ENCODE assay signal across 9 cellular contexts in genomic region chr12:128914908-128915563, GRCh38.
DNase-seq lines count a peak whose midpoint lies in the region; ATAC-seq and TF ChIP-seq lines count a peak whose summit lies in the region.
"Had no signal": no experiment of that assay in that cellular context is flagged by ENCODE, and none has a peak within 500 bp of the region (broad histone marks: within the 10 kb centered on the region; RNA-seq: fewer than 3 reads in every experiment).

No MANE protein-coding gene starts in this region.

- peaks cover 24% of the 10 kb centered on the region for H3K4me1 Mint-ChIP-seq in activated CD8-positive, alpha-beta T cell treated with anti-CD3 and anti-CD28 coated beads, Interleukin-2, amount 10 ng/mL, durations not matched to agents 7 days and 5 days (ENCODE audit: low read depth)
- peaks cover 2% of the 10 kb centered on the region for H3K4me1 Mint-ChIP-seq in mesothelial cell of epicardium

- POLR2A ChIA-PET in activated CD8-positive, alpha-beta T cell treated with anti-CD3 and anti-CD28 coated beads, Interleukin-2, amount 10 ng/mL, durations not matched to agents 7 days and 5 days (lab: Charles Lee) = no interaction called here
- POLR2A ChIA-PET in RWPE1 (lab: Yijun Ruan, JAX; ENCODE audit: low non-redundant PET) = no interaction called here

- no peaks in the 10 kb centered on the region for H3K36me3 Mint-ChIP-seq in activated CD8-positive, alpha-beta T cell treated with anti-CD3 and anti-CD28 coated beads, Interleukin-2, amount 10 ng/mL, durations not matched to agents 7 days and 5 days (ENCODE audit: low read depth)
- no peaks in the 10 kb centered on the region for H3K36me3 Mint-ChIP-seq in mesothelial cell of epicardium

- H3K27ac ChIP-seq in tibial artery = no peak overlapping the region
- no peak overlapping the region for H3K27ac ChIP-seq in RWPE1

- H3K4me3 ChIP-seq in tibial artery = no peak overlapping the region
- H3K4me3 ChIP-seq: lung had no signal

- no peaks in the 10 kb centered on the region for H3K9me3 Mint-ChIP-seq in activated CD8-positive, alpha-beta T cell treated with anti-CD3 and anti-CD28 coated beads, Interleukin-2, amount 10 ng/mL, durations not matched to agents 7 days and 5 days (ENCODE audit: insufficient read depth)
- no peaks in the 10 kb centered on the region for H3K9me3 Mint-ChIP-seq in mesothelial cell of epicardium

- H3K9me3 ChIP-seq in tibial artery = no peaks in the 10 kb centered on the region

- DNase-seq in Ammon's horn (ENCODE audit: low spot score) (peak; percentile 65), GM19238 (ENCODE audit: insufficient read length, low spot score) (peak; percentile 32), tibial artery (no peak), mesothelial cell of epicardium (ENCODE audit: low spot score in 2 of 2, unreplicated experiment in 2 of 2) (no peak), RWPE1 (ENCODE audit: low spot score) (no peak), SW480 (ENCODE audit: low spot score) (no peak)
- DNase-seq in activated CD8-positive, alpha-beta T cell treated with anti-CD3 and anti-CD28 coated beads, Interleukin-2, amount 10 ng/mL, durations not matched to agents 7 days and 5 days = peak; percentile 76

- ATAC-seq in HG03139 (IDR thresholded peaks at IDR 0.05; ENCODE audit: unreplicated experiment) = peak; percentile 93
- ATAC-seq in activated CD8-positive, alpha-beta T cell treated with anti-CD3 and anti-CD28 coated beads, Interleukin-2, amount 10 ng/mL, durations not matched to agents 7 days and 5 days = peak; percentile 84

- no peak for TF ChIP-seq CTCF in tibial artery (IDR thresholded peaks at IDR 0.05)
- TF ChIP-seq CTCF in mesothelial cell of epicardium (IDR thresholded peaks at IDR 0.05; ENCODE audit: unreplicated experiment) = no peak
- no peak for TF ChIP-seq CTCF in RWPE1 (conservative IDR thresholded peaks at IDR 0.05; ENCODE audit: low read depth)

- intact Hi-C loops in tibial artery (cut with DNase I; ENCODE audit: low total_unique reads) = no loop called here

- H3K27me3 ChIP-seq in tibial artery = no peaks in the 10 kb centered on the region

- H3K4me3 Mint-ChIP-seq in activated CD8-positive, alpha-beta T cell treated with anti-CD3 and anti-CD28 coated beads, Interleukin-2, amount 10 ng/mL, durations not matched to agents 7 days and 5 days = no peak overlapping the region
- no peak overlapping the region for H3K4me3 Mint-ChIP-seq in mesothelial cell of epicardium

- peaks cover 0 to 2% (median 0%) of the 10 kb centered on the region in 4 donors for H3K4me1 ChIP-seq in tibial artery

- CTCF ChIA-PET in activated CD8-positive, alpha-beta T cell treated with anti-CD3 and anti-CD28 coated beads, Interleukin-2, amount 10 ng/mL, durations not matched to agents 7 days and 5 days (lab: Charles Lee) = interaction anchor here (0.7 kb wide), 1 partner anchor 538 kb away, joined by 4 read pairs; no protein-coding TSS in a partner anchor
- CTCF ChIA-PET in RWPE1 (lab: Yijun Ruan, JAX) = no interaction called here

- peak overlapping the region; percentile 53 for H3K27ac Mint-ChIP-seq in activated CD8-positive, alpha-beta T cell treated with anti-CD3 and anti-CD28 coated beads, Interleukin-2, amount 10 ng/mL, durations not matched to agents 7 days and 5 days
- no peak overlapping the region for H3K27ac Mint-ChIP-seq in mesothelial cell of epicardium

- no peaks in the 10 kb centered on the region for H3K36me3 ChIP-seq in tibial artery

- H3K27me3 Mint-ChIP-seq in activated CD8-positive, alpha-beta T cell treated with anti-CD3 and anti-CD28 coated beads, Interleukin-2, amount 10 ng/mL, durations not matched to agents 7 days and 5 days (ENCODE audit: low read depth) = no peaks in the 10 kb centered on the region
- peaks cover 3% of the 10 kb centered on the region for H3K27me3 Mint-ChIP-seq in mesothelial cell of epicardium (ENCODE audit: low read depth)

Comparison
In these comparisons a context has a peak if more than half of its experiments do, and no peak if none do; other contexts are left out.
1. DNase-seq: peak in Ammon's horn (single experiment), GM19238 (single experiment) and activated CD8-positive, alpha-beta T cell treated with anti-CD3 and anti-CD28 coated beads, Interleukin-2, amount 10 ng/mL, durations not matched to agents 7 days and 5 days (single experiment); none in tibial artery (0 of 2), mesothelial cell of epicardium (0 of 2), RWPE1 (single experiment) and SW480 (single experiment).